In the genomic region with DNA sequence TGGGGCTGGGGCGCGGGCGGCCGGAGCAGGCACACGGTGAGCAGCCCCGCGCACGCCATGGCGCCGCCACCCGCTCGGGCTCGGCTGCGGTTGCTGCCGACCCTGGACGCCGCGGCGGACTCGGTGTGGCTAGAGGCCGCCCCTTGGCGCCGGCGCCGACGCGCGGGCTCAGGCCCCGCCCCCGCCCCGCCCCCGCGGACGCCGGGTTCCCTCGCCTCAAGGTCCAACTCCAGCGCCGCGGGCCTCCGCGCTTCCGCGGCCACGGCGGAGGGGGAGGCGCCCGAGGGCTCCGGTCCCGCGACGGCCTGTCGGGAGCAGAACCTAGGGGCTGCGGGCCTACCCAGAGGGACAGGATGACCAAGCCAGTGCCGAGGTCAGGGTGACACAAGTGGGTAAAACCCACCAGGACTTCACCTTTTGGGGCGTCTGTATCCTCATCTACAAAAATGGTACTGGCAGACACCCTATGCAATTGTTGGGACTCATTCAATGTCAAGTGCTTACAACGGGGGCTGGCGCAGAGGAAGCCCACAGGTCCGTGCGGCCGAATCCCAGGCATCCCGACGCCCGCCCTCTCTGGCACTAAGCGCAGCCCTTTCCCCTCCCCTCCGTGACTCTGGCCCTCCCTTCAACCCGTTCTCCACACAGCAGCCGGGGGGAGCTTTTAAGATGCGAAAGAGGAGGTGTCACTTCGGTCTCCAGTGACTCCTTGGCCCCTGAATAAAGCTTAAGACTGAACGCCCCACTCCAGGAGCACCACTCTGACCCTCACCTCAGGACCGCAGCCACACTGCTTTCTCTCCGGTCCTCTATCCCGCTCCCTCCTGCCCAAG, we compare ENCODE assay signal across 8 cellular contexts. TPM values are rescaled to one million over a fixed set of nuclear protein-coding genes. Genes with fewer than 3 reads are reported as not detected.
A peak's percentile ranks its signal among the peaks of the same experiment; 100 is the strongest.
DNase-seq lines count a peak whose midpoint lies in the region; ATAC-seq, FAIRE-seq and TF ChIP-seq lines count a peak whose summit lies in the region.

A gene with protein sequence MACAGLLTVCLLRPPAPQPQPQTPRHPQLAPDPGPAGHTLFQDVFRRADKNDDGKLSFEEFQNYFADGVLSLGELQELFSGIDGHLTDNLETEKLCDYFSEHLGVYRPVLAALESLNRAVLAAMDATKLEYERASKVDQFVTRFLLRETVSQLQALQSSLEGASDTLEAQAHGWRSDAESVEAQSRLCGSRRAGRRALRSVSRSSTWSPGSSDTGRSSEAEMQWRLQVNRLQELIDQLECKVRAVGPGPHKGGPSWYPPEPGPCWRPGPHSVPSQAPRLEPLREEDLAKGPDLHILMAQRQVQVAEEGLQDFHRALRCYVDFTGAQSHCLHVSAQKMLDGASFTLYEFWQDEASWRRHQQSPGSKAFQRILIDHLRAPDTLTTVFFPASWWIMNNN (minus strand): TSS at position 135 of the 833 bp plus-strand sequence. CDS start 76 bp downstream, at position 59.

- WGBS in A549 (ENCODE audit: missing lambda C conversion rate) = 14% methylated on average over 42 of the region's 73 CpGs
- 2 to 3% methylated on average over 8 to 73 of the region's 73 CpGs for WGBS in endodermal cell (ENCODE audit: insufficient coverage in 1 of 2, insufficient read length in 1 of 2), 2 experiments
- WGBS in mesendoderm (ENCODE audit: extremely low coverage, insufficient coverage, low lambda C conversion rate) = no CpG with 5 or more reads among the region's 73 CpGs

- POLR2A ChIA-PET in A549 (lab: Yijun Ruan, JAX) = interaction anchor here (1.5 to 1.6 kb wide), 2 partner anchors 11 kb away, joined by 3 to 5 read pairs; no protein-coding TSS in a partner anchor
- POLR2A ChIA-PET in activated CD8-positive, alpha-beta memory T cell treated with anti-CD3 and anti-CD28 coated beads for 36 hours (lab: Charles Lee) = interaction anchor here (0.6 to 2.2 kb wide), 2 partner anchors 11 kb away, joined by 3 to 8 read pairs; no protein-coding TSS in a partner anchor

- H3K79me2 ChIP-seq in mesendoderm (ENCODE audit: control insufficient read depth, insufficient read depth, low read length) = peaks cover 2% of the 10 kb centered on the region

- H3K4ac ChIP-seq in mesendoderm (ENCODE audit: low read depth, low read length) = peak within 1 kb of the TSS; percentile 74

- TF ChIP-seq CTCF in A549 (IDR thresholded peaks at IDR 0.05) = no peak
- peak; percentile 12 for TF ChIP-seq CTCF in endodermal cell (conservative IDR thresholded peaks at IDR 0.05)

- H3K27ac ChIP-seq in A549 (peak within 1 kb of the TSS; percentile 76 to 94), endodermal cell (ENCODE audit: low read depth, low read length) (peak within 1 kb of the TSS; percentile 72), mesendoderm (ENCODE audit: low read depth, low read length) (peak within 1 kb of the TSS; percentile 33)

- peak within 1 kb of the TSS; percentile 41 for H3K27ac Mint-ChIP-seq in endodermal cell
- H3K27ac Mint-ChIP-seq in stimulated activated effector memory CD8-positive, alpha-beta T cell treated with anti-CD3 and anti-CD28 coated beads, Interleukin-12 subunit alpha, Interleukin-12 subunit beta, amount 100 ng/mL, for 72 hours = peak within 1 kb of the TSS; percentile 88

- TF ChIP-seq POLR2A in A549 (IDR thresholded peaks at IDR 0.05; ENCODE audit: low read length) = peak; percentile 86

- TF ChIP-seq RAD21 in A549 (conservative IDR thresholded peaks at IDR 0.05 in 1 of 2, IDR thresholded peaks at IDR 0.05 in 1 of 2) = no peak

- H3K9me3 Mint-ChIP-seq in endodermal cell = no peaks in the 10 kb centered on the region
- H3K9me3 Mint-ChIP-seq in stimulated activated effector memory CD8-positive, alpha-beta T cell treated with anti-CD3 and anti-CD28 coated beads, Interleukin-12 subunit alpha, Interleukin-12 subunit beta, amount 100 ng/mL, for 72 hours = no peaks in the 10 kb centered on the region

- H3K27me3 ChIP-seq in endodermal cell (ENCODE audit: control insufficient read depth, insufficient read depth, low read length, poor library complexity, severe bottlenecking) = no peaks in the 10 kb centered on the region
- no peaks in the 10 kb centered on the region for H3K27me3 ChIP-seq in mesendoderm (ENCODE audit: insufficient read depth, low read length, poor library complexity)

- no peak for FAIRE-seq in A549 (lab: Jason Lieb, UNC)

- H3K4me1 ChIP-seq in A549 (peaks cover 23% of the 10 kb centered on the region), endodermal cell (ENCODE audit: control insufficient read depth, insufficient read depth, low read length) (peaks cover 13% of the 10 kb centered on the region), mesendoderm (ENCODE audit: control insufficient read depth, low read depth, low read length) (peaks cover 10% of the 10 kb centered on the region)

- H3K27me3 Mint-ChIP-seq in endodermal cell (ENCODE audit: insufficient read depth) = no peaks in the 10 kb centered on the region

- peak within 1 kb of the TSS; percentile 57 for H3K23ac ChIP-seq in mesendoderm (ENCODE audit: low read length)

- no peak within 1 kb of the TSS for H2BK120ac ChIP-seq in mesendoderm (ENCODE audit: low read depth, low read length)

- peaks cover 8% of the 10 kb centered on the region for H3K79me1 ChIP-seq in mesendoderm (ENCODE audit: low read length)

- TF ChIP-seq EP300 in A549 (IDR thresholded peaks at IDR 0.05) = no peak

- peak within 1 kb of the TSS; percentile 94 for H3K56ac ChIP-seq in mesendoderm (ENCODE audit: low read length)

- H3K4me2 ChIP-seq in A549 (peak within 1 kb of the TSS; percentile 82), mesendoderm (ENCODE audit: low read length) (peak within 1 kb of the TSS; percentile 87)

- no peak within 1 kb of the TSS for H4K8ac ChIP-seq in mesendoderm (ENCODE audit: low read depth, low read length)

- peak; percentile 54 to 75 for DNase-seq in A549 (ENCODE audit: low read depth in 1 of 2, low spot score in 1 of 2)
- peak; percentile 80 for DNase-seq in NCI-H774 (lab: John Stamatoyannopoulos, UW)
- peak; percentile 93 for DNase-seq in endodermal cell
- peak; percentile 78 for DNase-seq in mesendoderm
- DNase-seq in stimulated activated effector memory CD8-positive, alpha-beta T cell treated with anti-CD3 and anti-CD28 coated beads, Interleukin-12 subunit alpha, Interleukin-12 subunit beta, amount 100 ng/mL, for 72 hours (ENCODE audit: low spot score in 2 of 2) = peak; percentile 64 to 87

- ATAC-seq in A549 (peak; percentile 82), GM18498 (IDR thresholded peaks at IDR 0.05; ENCODE audit: unreplicated experiment) (peak; percentile 75), HG03175 (IDR thresholded peaks at IDR 0.05; ENCODE audit: unreplicated experiment) (peak; percentile 71)
- ATAC-seq in stimulated activated effector memory CD8-positive, alpha-beta T cell treated with anti-CD3 and anti-CD28 coated beads, Interleukin-12 subunit alpha, Interleukin-12 subunit beta, amount 100 ng/mL, for 72 hours = peak; percentile 84

- peak within 1 kb of the TSS; percentile 60 for H3K18ac ChIP-seq in mesendoderm (ENCODE audit: low read length)

- H3K4me1 Mint-ChIP-seq in endodermal cell = peaks cover 30% of the 10 kb centered on the region
- H3K4me1 Mint-ChIP-seq in stimulated activated effector memory CD8-positive, alpha-beta T cell treated with anti-CD3 and anti-CD28 coated beads, Interleukin-12 subunit alpha, Interleukin-12 subunit beta, amount 100 ng/mL, for 72 hours = peaks cover 51% of the 10 kb centered on the region

- CTCF ChIA-PET in A549 (lab: Yijun Ruan, JAX) = interaction anchor here (0.9 to 2.6 kb wide), 3 partner anchors 11 to 118 kb away, joined by 3 to 8 read pairs (median 3); no protein-coding TSS in a partner anchor
- CTCF ChIA-PET in activated CD8-positive, alpha-beta memory T cell treated with anti-CD3 and anti-CD28 coated beads for 36 hours (lab: Charles Lee) = interaction anchor here (1.3 kb wide), 1 partner anchor 8 kb away, joined by 3 read pairs; no protein-coding TSS in a partner anchor

- H3K4me3 ChIP-seq in A549 = peak within 1 kb of the TSS; percentile 61
- H3K4me3 ChIP-seq in endodermal cell (ENCODE audit: low read length) = peak within 1 kb of the TSS; percentile 87
- H3K4me3 ChIP-seq in mesendoderm (ENCODE audit: low read length) = peak within 1 kb of the TSS; percentile 80

- H3K36me3 Mint-ChIP-seq in endodermal cell (ENCODE audit: low read depth) = peaks cover 58% of the 10 kb centered on the region
- H3K36me3 Mint-ChIP-seq in stimulated activated effector memory CD8-positive, alpha-beta T cell treated with anti-CD3 and anti-CD28 coated beads, Interleukin-12 subunit alpha, Interleukin-12 subunit beta, amount 100 ng/mL, for 72 hours = peaks cover 59% of the 10 kb centered on the region

- H2AK5ac ChIP-seq in mesendoderm (ENCODE audit: low read length) = peak within 1 kb of the TSS; percentile 90

- H2BK5ac ChIP-seq in mesendoderm (ENCODE audit: low read length) = peak within 1 kb of the TSS; percentile 45

- peak within 1 kb of the TSS; percentile 93 for H3K4me3 Mint-ChIP-seq in endodermal cell
- peak within 1 kb of the TSS; percentile 83 for H3K4me3 Mint-ChIP-seq in stimulated activated effector memory CD8-positive, alpha-beta T cell treated with anti-CD3 and anti-CD28 coated beads, Interleukin-12 subunit alpha, Interleukin-12 subunit beta, amount 100 ng/mL, for 72 hours

- H3K9ac ChIP-seq in endodermal cell (ENCODE audit: extremely low read depth, low read length, poor library complexity, severe bottlenecking) = peak within 1 kb of the TSS; percentile 70
- H3K9ac ChIP-seq in mesendoderm (ENCODE audit: low read length) = peak within 1 kb of the TSS; percentile 93

- H3K9me3 ChIP-seq in A549 = no peaks in the 10 kb centered on the region
- H3K9me3 ChIP-seq in endodermal cell (ENCODE audit: control insufficient read depth, low read length) = no peaks in the 10 kb centered on the region

- no peak within 1 kb of the TSS for H2BK15ac ChIP-seq in mesendoderm (replicated peaks; ENCODE audit: low read depth)

- H3K36me3 ChIP-seq in endodermal cell (ENCODE audit: control insufficient read depth, insufficient read depth, low read length) = peaks cover 27% of the 10 kb centered on the region
- H3K36me3 ChIP-seq in mesendoderm (ENCODE audit: control insufficient read depth, insufficient read depth, low read length) = peaks cover 6% of the 10 kb centered on the region

- H4K5ac ChIP-seq in mesendoderm (ENCODE audit: low read length) = no peak within 1 kb of the TSS

TF ChIP-seq in A549, 52 proteins besides CTCF, POLR2A, EP300 and RAD21 (continues in another document):
- no peak for TF ChIP-seq KDM5A (IDR thresholded peaks at IDR 0.05)

RNA-seq across cellular contexts. Expression of the gene that starts here (rescaled TPM):
- polyA plus RNA-seq in A549 (2011; rRNA removed) (9.3 and 10.7 TPM in 2 replicates), A549 (2017; fragmentation: RNase III; extraction: RNeasy Plus Mini Kit Qiagen cat#74134 plus additional on column Dnase treatment) (17.2 to 21.6 TPM (median 19.3 TPM) in 3 replicates)
- polyA plus RNA-seq in A549 (2012; cell fraction: cytosol; rRNA removed) = 24.6 and 31.7 TPM in 2 replicates
- 115 and 180 TPM in 2 replicates for polyA plus RNA-seq in A549 (2012; cell fraction: nucleus; rRNA removed)
- polyA minus RNA-seq in A549 (2011; rRNA and poly(A)+ RNA removed) = 14.3 and 19.7 TPM in 2 replicates
- total RNA-seq in activated CD8-positive, alpha-beta memory T cell treated with anti-CD3 and anti-CD28 coated beads for 36 hours = 10 to 100 TPM; 17.5 to 20.1 TPM
- total RNA-seq in endodermal cell = 10 to 100 TPM; 77.2 to 92.3 TPM
- polyA plus RNA-seq in endodermal cell (2013, experiment 1 of 2) = 29.9 TPM
- 27.4 TPM for polyA plus RNA-seq in endodermal cell (2013, experiment 2 of 2)
- polyA plus RNA-seq in mesendoderm (2013, experiment 1 of 2) = 9.3 TPM
- polyA plus RNA-seq in mesendoderm (2013, experiment 2 of 2) = 9.8 TPM

Comparison
In these comparisons a context has a peak if more than half of its experiments do, and no peak if none do; other contexts are left out.
1. Peak in every context shown above with its lines: DNase-seq, ATAC-seq, H3K4me3 ChIP-seq and H3K27ac ChIP-seq.
2. H3K27ac ChIP-seq: peak in every context shown above with its lines; median percentile 85 in A549; 72 in endodermal cell; 33 in mesendoderm.